ENCODE assay signal across 1 cellular context in genomic region chrX:39762266-39762841, GRCh38.
A peak's percentile ranks its signal among the peaks of the same experiment; 100 is the strongest.
TF ChIP-seq lines count a peak whose summit lies in the region.

No MANE protein-coding gene starts in this region.

TF ChIP-seq in SK-N-SH treated with all-trans-retinoic acid at 6 μM for 48 hours, 23 proteins besides CTCF, POLR2A, EP300 and RAD21 (continued from another document):
- TF ChIP-seq CSRNP3 (CRISPR knock-in tag; IDR thresholded peaks at IDR 0.05) (no peak), RARB (CRISPR knock-in tag; IDR thresholded peaks at IDR 0.05) (peak; percentile 51; the same call in 1 of the 2 replicates), BACH2 (CRISPR knock-in tag; IDR thresholded peaks at IDR 0.05; ENCODE audit: borderline replicate concordance) (no peak), ISL1 (CRISPR knock-in tag; IDR thresholded peaks at IDR 0.05) (no peak)
- TF ChIP-seq, protein P1, sequence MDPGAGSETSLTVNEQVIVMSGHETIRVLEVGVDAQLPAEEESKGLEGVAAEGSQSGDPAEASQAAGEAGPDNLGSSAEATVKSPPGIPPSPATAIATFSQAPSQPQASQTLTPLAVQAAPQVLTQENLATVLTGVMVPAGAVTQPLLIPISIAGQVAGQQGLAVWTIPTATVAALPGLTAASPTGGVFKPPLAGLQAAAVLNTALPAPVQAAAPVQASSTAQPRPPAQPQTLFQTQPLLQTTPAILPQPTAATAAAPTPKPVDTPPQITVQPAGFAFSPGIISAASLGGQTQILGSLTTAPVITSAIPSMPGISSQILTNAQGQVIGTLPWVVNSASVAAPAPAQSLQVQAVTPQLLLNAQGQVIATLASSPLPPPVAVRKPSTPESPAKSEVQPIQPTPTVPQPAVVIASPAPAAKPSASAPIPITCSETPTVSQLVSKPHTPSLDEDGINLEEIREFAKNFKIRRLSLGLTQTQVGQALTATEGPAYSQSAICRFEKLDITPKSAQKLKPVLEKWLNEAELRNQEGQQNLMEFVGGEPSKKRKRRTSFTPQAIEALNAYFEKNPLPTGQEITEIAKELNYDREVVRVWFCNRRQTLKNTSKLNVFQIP (CRISPR knock-in tag; IDR thresholded peaks at IDR 0.05; ENCODE audit: borderline replicate concordance, low read depth): no peak
